27 cellular contexts compared by ENCODE assay signal in the genomic region with DNA sequence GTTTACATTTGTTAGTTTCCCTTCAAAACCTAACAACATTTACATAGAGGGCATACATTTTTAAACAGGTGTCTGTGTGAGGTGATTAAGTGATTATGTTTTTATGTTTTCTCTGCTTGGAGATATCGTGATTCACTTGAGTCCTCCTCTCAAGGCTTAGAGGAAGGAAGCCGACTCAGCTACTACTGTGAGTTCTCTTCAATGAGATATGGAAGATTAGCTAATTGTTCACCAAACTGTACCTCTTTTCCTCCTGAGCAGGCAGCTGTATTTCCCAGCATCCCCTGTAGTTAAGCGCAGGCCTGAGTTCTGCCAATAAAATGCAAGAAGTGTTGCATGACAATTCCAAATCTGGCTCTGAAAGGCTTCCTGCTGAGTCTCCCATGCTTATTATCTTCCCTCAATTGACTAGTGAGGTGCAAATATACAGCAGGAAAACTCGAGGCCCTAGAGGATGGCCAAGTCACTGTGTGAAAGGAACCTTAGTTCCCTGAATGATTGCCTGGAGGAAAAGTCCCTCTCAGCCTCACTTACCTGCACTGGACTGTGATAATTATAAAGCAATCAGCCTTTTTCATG.
A peak's percentile ranks its signal among the peaks of the same experiment; 100 is the strongest.
DNase-seq lines count a peak whose midpoint lies in the region; ATAC-seq and TF ChIP-seq lines count a peak whose summit lies in the region.
"Had no signal": no experiment of that assay in that cellular context is flagged by ENCODE, and none has a peak within 500 bp of the region (broad histone marks: within the 10 kb centered on the region; RNA-seq: fewer than 3 reads in every experiment).

No MANE protein-coding gene starts in this region.

- H4K91ac ChIP-seq in mesenchymal stem cell (ENCODE audit: low read length): no peak overlapping the region

- 88% methylated on average over 4 of the region's 4 CpGs for WGBS in mesenchymal stem cell

- intact Hi-C loops in A673 (cut with micrococcal nuclease; ENCODE audit: unreplicated experiment): no loop called here

- H2AFZ ChIP-seq in GM23338: peak overlapping the region; percentile 39; the same call in 1 of the 2 replicates
- H2AFZ ChIP-seq in mesenchymal stem cell (ENCODE audit: low read depth, low read length): no peak overlapping the region
- H2AFZ ChIP-seq: GM23248 had no signal

- CTCF ChIA-PET in A673 (lab: Charles Lee): no interaction called here

- no peak overlapping the region for H3K4me3 ChIP-seq in A673 (ENCODE audit: low read depth, low read length, poor library complexity, severe bottlenecking)
- peak overlapping the region; percentile 17; the same call in 1 of the 2 replicates for H3K4me3 ChIP-seq in GM23338
- no peak overlapping the region for H3K4me3 ChIP-seq in mesenchymal stem cell (ENCODE audit: insufficient read depth in 1 of 2, low read depth in 1 of 2, low read length in 2 of 2)
- H3K4me3 ChIP-seq: GM12878, GM23248 had no signal

- no peak overlapping the region for H3K18ac ChIP-seq in mesenchymal stem cell (ENCODE audit: low read depth in 1 of 2, low read length in 2 of 2)

- BruUV-seq in A673 (replicated peaks; lab: Mats Ljungman, UMichigan): no TSS peak

- H3K23ac ChIP-seq in mesenchymal stem cell (ENCODE audit: low read length in 2 of 2): no peak overlapping the region

- no peak overlapping the region for H3K27ac Mint-ChIP-seq in GM23338
- H3K27ac Mint-ChIP-seq: CD4-positive, alpha-beta memory T cell; IgD-negative memory B cell; T-cell had no signal

- H2BK120ac ChIP-seq in mesenchymal stem cell (ENCODE audit: low read depth, low read length): no peak overlapping the region

- H2BK12ac ChIP-seq in mesenchymal stem cell (ENCODE audit: low read length in 2 of 2): no peak overlapping the region

- H3K36me3 ChIP-seq in A673 (ENCODE audit: insufficient read depth, low read length, poor library complexity, severe bottlenecking) (no peaks in the 10 kb centered on the region), GM23338 (ENCODE audit: insufficient read depth) (no peaks in the 10 kb centered on the region), mesenchymal stem cell (ENCODE audit: control insufficient read depth in 1 of 2, insufficient read depth in 2 of 2, low read depth in 1 of 2, low read length in 2 of 2) (no peaks in the 10 kb centered on the region)

- H3K4ac ChIP-seq in mesenchymal stem cell (ENCODE audit: low read depth in 1 of 2, low read length in 2 of 2): no peak overlapping the region

- no peak for ATAC-seq in GM23338
- no peak for ATAC-seq in HG03439 (IDR thresholded peaks at IDR 0.05; ENCODE audit: unreplicated experiment)
- ATAC-seq in GM19395 (IDR thresholded peaks at IDR 0.05; ENCODE audit: unreplicated experiment): no peak
- ATAC-seq in GM19463 (IDR thresholded peaks at IDR 0.05; ENCODE audit: unreplicated experiment): no peak
- ATAC-seq: GM12878, Panc1, T-cell had no signal

- no peak overlapping the region for H2AK5ac ChIP-seq in mesenchymal stem cell (ENCODE audit: low read length, severe bottlenecking)

- no peak overlapping the region for H3K9ac ChIP-seq in mesenchymal stem cell (ENCODE audit: low read length)
- H3K9ac ChIP-seq: GM23248, KMS-11 had no signal

- peaks cover 29% of the 10 kb centered on the region for H3K4me1 ChIP-seq in A673 (ENCODE audit: insufficient read depth, low read length, poor library complexity, severe bottlenecking)
- peaks cover 20% of the 10 kb centered on the region; the same call in 1 of the 2 replicates for H3K4me1 ChIP-seq in GM23338 (ENCODE audit: insufficient read depth)
- H3K4me1 ChIP-seq in mesenchymal stem cell (ENCODE audit: control insufficient read depth, insufficient read depth, low read depth, low read length): peaks cover 3% of the 10 kb centered on the region

- POLR2A ChIA-PET in A673 (lab: Charles Lee; ENCODE audit: low non-redundant PET): no interaction called here

- no peaks in the 10 kb centered on the region; the same call in 2 of the 3 replicates for H3K36me3 Mint-ChIP-seq in GM23338 (ENCODE audit: low read depth)
- H3K36me3 Mint-ChIP-seq: CD4-positive, alpha-beta memory T cell; T-cell had no signal

- H2BK15ac ChIP-seq in mesenchymal stem cell (ENCODE audit: low read depth, poor library complexity, severe bottlenecking): no peak overlapping the region

- TF ChIP-seq CTCF in A673 (conservative IDR thresholded peaks at IDR 0.05; ENCODE audit: low read depth, low read length): no peak
- TF ChIP-seq CTCF in GM23338 (conservative IDR thresholded peaks at IDR 0.05; ENCODE audit: low read depth in 2 of 2): no peak

- H3K4me1 Mint-ChIP-seq in GM23338: peaks cover 28% of the 10 kb centered on the region
- H3K4me1 Mint-ChIP-seq: IgD-negative memory B cell, T-cell had no signal

- H3K9me3 ChIP-seq in A673 (ENCODE audit: low read depth, low read length, poor library complexity, severe bottlenecking): no peaks in the 10 kb centered on the region
- no peaks in the 10 kb centered on the region for H3K9me3 ChIP-seq in mesenchymal stem cell (ENCODE audit: control insufficient read depth, low read length)

- peak overlapping the region; percentile 48; the same call in 1 of the 2 replicates for H3K4me2 ChIP-seq in GM23338
- no peak overlapping the region for H3K4me2 ChIP-seq in mesenchymal stem cell (ENCODE audit: low read length, poor library complexity, severe bottlenecking)
- H3K4me2 ChIP-seq: KMS-11 had no signal

- H3K4me3 Mint-ChIP-seq in GM23338: no peak overlapping the region
- H3K4me3 Mint-ChIP-seq: CD4-positive, alpha-beta memory T cell; IgD-negative memory B cell; T-cell had no signal

- H3K79me2 ChIP-seq in GM23338 (replicated peaks; ENCODE audit: insufficient read depth): no peaks in the 10 kb centered on the region

- H4K20me1 ChIP-seq in GM23338 (replicated peaks; ENCODE audit: insufficient read depth): no peaks in the 10 kb centered on the region

- H3K27me3 ChIP-seq in A673 (replicated peaks; ENCODE audit: insufficient read depth, low read depth, low read length, poor library complexity): no peaks in the 10 kb centered on the region
- H3K27me3 ChIP-seq in GM23338 (ENCODE audit: insufficient read depth): no peaks in the 10 kb centered on the region
- no peaks in the 10 kb centered on the region for H3K27me3 ChIP-seq in mesenchymal stem cell (ENCODE audit: control insufficient read depth in 1 of 2, insufficient read depth in 1 of 2, low read length in 2 of 2)

- no peaks in the 10 kb centered on the region for H3K79me1 ChIP-seq in mesenchymal stem cell (replicated peaks; ENCODE audit: low read length, poor library complexity, severe bottlenecking)

- H3K9me2 ChIP-seq in GM23338 (ENCODE audit: insufficient read depth): 0 out of 2 replicates have a peak, but pooled peaks cover 2% of the 10 kb centered on the region

- peaks cover 3% of the 10 kb centered on the region; the same call in 1 of the 3 replicates for H3K9me3 Mint-ChIP-seq in GM23338
- H3K9me3 Mint-ChIP-seq: IgD-negative memory B cell had no signal

- H3K27ac ChIP-seq in A673 (ENCODE audit: low read depth, low read length, poor library complexity, severe bottlenecking) (no peak overlapping the region), GM23338 (ENCODE audit: low read depth) (no peak overlapping the region), mesenchymal stem cell (ENCODE audit: low read length, poor library complexity, severe bottlenecking) (peak overlapping the region; percentile 30)
- H3K27ac ChIP-seq: GM23248, HL-60, KMS-11, RWPE1 had no signal

- H3F3A ChIP-seq in GM23338 (replicated peaks; ENCODE audit: low read depth): no peaks in the 10 kb centered on the region

- H4K8ac ChIP-seq in mesenchymal stem cell (ENCODE audit: low read length): no peak overlapping the region

- H2BK5ac ChIP-seq in mesenchymal stem cell (ENCODE audit: low read depth, low read length, poor library complexity, severe bottlenecking): no peak overlapping the region

- H3K27me3 Mint-ChIP-seq in GM23338 (ENCODE audit: insufficient read depth, low read depth, poor library complexity): peaks cover 2% of the 10 kb centered on the region
- H3K27me3 Mint-ChIP-seq: IgD-negative memory B cell, T-cell had no signal

- DNase-seq in A673 (ENCODE audit: low spot score) (peak; percentile 61), GM23338 (ENCODE audit: low spot score) (no peak), dermis blood vessel endothelial cell (peak; percentile 59), mesenchymal stem cell (no peak)
- DNase-seq: AML-193; C1 segment of cervical spinal cord; CD4-positive, alpha-beta memory T cell; COR-L47; DMS53; GM23248; HCEC 1CT; NCI-H1048; NCI-H1436; NCI-H187; NCI-H2081 treated with DMSO at 0.1 percent for 48 hours; NCI-H526 treated with DMSO at 0.1 percent for 48 hours; SHP77; T-cell had no signal

- no peak overlapping the region for H3K14ac ChIP-seq in mesenchymal stem cell (ENCODE audit: low read length in 2 of 2)

TF ChIP-seq in GM23338, 12 proteins besides CTCF, POLR2A, EP300 and RAD21 (continues in another document):
- TF ChIP-seq STAT1 (IDR thresholded peaks at IDR 0.05; ENCODE audit: unreplicated experiment) (no peak), EZH2phosphoT487 (IDR thresholded peaks at IDR 0.05; ENCODE audit: unreplicated experiment) (no peak)

Comparison
In these comparisons a context has a peak if more than half of its experiments do, and no peak if none do; other contexts are left out.
1. DNase-seq: peak in A673 (single experiment) and dermis blood vessel endothelial cell (single experiment); none in GM23338 (single experiment) and mesenchymal stem cell (single experiment).